ENCODE assay signal across 12 cellular contexts in genomic region chr2:74204436-74204835, GRCh38. TPM values are rescaled to one million over a fixed set of nuclear protein-coding genes. Genes with fewer than 3 reads are reported as not detected.
DNase-seq lines count a peak whose midpoint lies in the region; ATAC-seq and TF ChIP-seq lines count a peak whose summit lies in the region.
"Had no signal": no experiment of that assay in that cellular context is flagged by ENCODE, and none has a peak within 500 bp of the region (broad histone marks: within the 10 kb centered on the region; RNA-seq: fewer than 3 reads in every experiment).

No MANE protein-coding gene starts in this region.

- no peak overlapping the region for H3K4me3 ChIP-seq in CD4-positive, CD25-positive, alpha-beta regulatory T cell (ENCODE audit: low read depth, low read length)
- H3K4me3 ChIP-seq in HEK293 (ENCODE audit: low read depth, low read length) (no peak overlapping the region), osteoblast (ENCODE audit: insufficient read depth, low read length) (no peak overlapping the region)
- H3K4me3 ChIP-seq: lung, pancreas, SJSA1 had no signal

- DNase-seq in CD4-positive, CD25-positive, alpha-beta regulatory T cell, result no peak
- no peak for DNase-seq in activated T-helper 2 cell treated with anti-CD3 and anti-CD28 coated beads, Interferon-gamma antibody, Interleukin-2, Interleukin-4, amounts not matched to agents 10 μg/mL and 5 μg/mL and 100 μg/mL, durations not matched to agents 14 hours and 24 hours and 36 hours (ENCODE audit: low spot score)
- DNase-seq in natural killer cell (no peak), osteoblast (ENCODE audit: insufficient read length, low spot score, missing footprints) (no peak), globus pallidus (ENCODE audit: low spot score) (no peak), RPMI8226 (no peak)
- DNase-seq: activated CD4-positive, alpha-beta T cell treated with anti-CD3 and anti-CD28 coated beads for 1 hour; NCI-H1436; pancreas had no signal

- intact Hi-C loops in activated T-helper 2 cell treated with anti-CD3 and anti-CD28 coated beads, Interferon-gamma antibody, Interleukin-2, Interleukin-4, amounts not matched to agents 10 μg/mL and 5 μg/mL and 100 μg/mL, durations not matched to agents 14 hours and 24 hours and 36 hours (cut with micrococcal nuclease), result loop anchor here (10.0 kb wide), 1 partner anchor 220 kb away; the partner anchor contains the start of gene TET3
- intact Hi-C loops in natural killer cell (cut with micrococcal nuclease), result no loop called here

- no peak for ATAC-seq in CD4-positive, CD25-positive, alpha-beta regulatory T cell (ENCODE audit: low read depth in 2 of 2)
- ATAC-seq in natural killer cell, result no peak

- peaks cover 49% of the 10 kb centered on the region for H3K4me1 ChIP-seq in CD4-positive, CD25-positive, alpha-beta regulatory T cell (ENCODE audit: control insufficient read depth, insufficient read depth, low read length, poor library complexity, severe bottlenecking)
- H3K4me1 ChIP-seq in HEK293 (ENCODE audit: control insufficient read depth, insufficient read depth, low read length) (peaks cover 21% of the 10 kb centered on the region), osteoblast (ENCODE audit: insufficient read depth, low read length) (peaks cover 41% of the 10 kb centered on the region)

- H3K4me1 Mint-ChIP-seq in CD4-positive, CD25-positive, alpha-beta regulatory T cell, result peaks cover 38 to 77% (median 60%) of the 10 kb centered on the region in 4 donors
- H3K4me1 Mint-ChIP-seq in activated T-helper 2 cell treated with anti-CD3 and anti-CD28 coated beads, Interferon-gamma antibody, Interleukin-2, Interleukin-4, amounts not matched to agents 10 μg/mL and 5 μg/mL and 100 μg/mL, durations not matched to agents 14 hours and 24 hours and 36 hours (ENCODE audit: low read depth), result peaks cover 61% of the 10 kb centered on the region
- peaks cover 54 to 56% of the 10 kb centered on the region in 2 donors for H3K4me1 Mint-ChIP-seq in natural killer cell

- H2AFZ ChIP-seq in osteoblast (ENCODE audit: low read length), result no peak overlapping the region

- CTCF ChIA-PET in HEK293 (lab: Yijun Ruan, JAX), result no interaction called here

- H3K9me3 ChIP-seq in CD4-positive, CD25-positive, alpha-beta regulatory T cell (ENCODE audit: control insufficient read depth in 2 of 2, low read length in 2 of 2), result no peaks in the 10 kb centered on the region
- no peaks in the 10 kb centered on the region for H3K9me3 ChIP-seq in HEK293 (ENCODE audit: control insufficient read depth, insufficient read depth, low read depth, low read length)
- no peaks in the 10 kb centered on the region for H3K9me3 ChIP-seq in osteoblast (ENCODE audit: low read depth, low read length)
- H3K9me3 ChIP-seq: pancreas, SJSA1 had no signal

- POLR2A ChIA-PET in HEK293 (lab: Yijun Ruan, JAX), result interaction anchor here (0.6 to 2.4 kb wide), 2 partner anchors 16 to 26 kb away, joined by 4 to 8 read pairs; partner anchors contain the start of gene MOB1A

- peaks cover 14% of the 10 kb centered on the region for H3K36me3 Mint-ChIP-seq in CD4-positive, CD25-positive, alpha-beta regulatory T cell
- peaks cover 95% of the 10 kb centered on the region for H3K36me3 Mint-ChIP-seq in activated T-helper 2 cell treated with anti-CD3 and anti-CD28 coated beads, Interferon-gamma antibody, Interleukin-2, Interleukin-4, amounts not matched to agents 10 μg/mL and 5 μg/mL and 100 μg/mL, durations not matched to agents 14 hours and 24 hours and 36 hours (ENCODE audit: low read depth)
- no peaks in the 10 kb centered on the region for H3K36me3 Mint-ChIP-seq in natural killer cell

- H3K4me3 Mint-ChIP-seq in CD4-positive, CD25-positive, alpha-beta regulatory T cell, result peak overlapping the region in 2 of 4 donors; percentile 60 to 85
- peak overlapping the region; percentile 79 for H3K4me3 Mint-ChIP-seq in activated T-helper 2 cell treated with anti-CD3 and anti-CD28 coated beads, Interferon-gamma antibody, Interleukin-2, Interleukin-4, amounts not matched to agents 10 μg/mL and 5 μg/mL and 100 μg/mL, durations not matched to agents 14 hours and 24 hours and 36 hours (ENCODE audit: low read depth)
- no peak overlapping the region for H3K4me3 Mint-ChIP-seq in natural killer cell

- no peak for TF ChIP-seq CTCF in HEK293 (tag by site-specific recombination; IDR thresholded peaks at IDR 0.05)
- no peak for TF ChIP-seq CTCF in natural killer cell (IDR thresholded peaks at IDR 0.05)
- no peak for TF ChIP-seq CTCF in osteoblast (IDR thresholded peaks at IDR 0.05; ENCODE audit: extremely low read depth, low read depth, low read length)

- peaks cover 32% of the 10 kb centered on the region for H4K20me1 ChIP-seq in osteoblast (ENCODE audit: insufficient read depth, low read length)

- H3K79me2 ChIP-seq in osteoblast (ENCODE audit: insufficient read depth, low read length), result peaks cover 89% of the 10 kb centered on the region

- H3K27ac ChIP-seq in CD4-positive, CD25-positive, alpha-beta regulatory T cell (ENCODE audit: insufficient read depth, low read length, poor library complexity, severe bottlenecking), result peak overlapping the region; percentile 88
- H3K27ac ChIP-seq in HEK293 (ENCODE audit: extremely low read depth, low read depth, low read length) (no peak overlapping the region), osteoblast (ENCODE audit: low read depth, low read length) (no peak overlapping the region)
- H3K27ac ChIP-seq: SJSA1 had no signal

- H3K27ac Mint-ChIP-seq in CD4-positive, CD25-positive, alpha-beta regulatory T cell, result peak overlapping the region; percentile 94 to 99 (median 98)
- peak overlapping the region; percentile 98 for H3K27ac Mint-ChIP-seq in activated T-helper 2 cell treated with anti-CD3 and anti-CD28 coated beads, Interferon-gamma antibody, Interleukin-2, Interleukin-4, amounts not matched to agents 10 μg/mL and 5 μg/mL and 100 μg/mL, durations not matched to agents 14 hours and 24 hours and 36 hours
- H3K27ac Mint-ChIP-seq in natural killer cell, result peak overlapping the region; percentile 97

- H3K27me3 ChIP-seq in CD4-positive, CD25-positive, alpha-beta regulatory T cell (ENCODE audit: control insufficient read depth, insufficient read depth, low read length), result no peaks in the 10 kb centered on the region
- H3K27me3 ChIP-seq in osteoblast (ENCODE audit: insufficient read depth, low read length), result no peaks in the 10 kb centered on the region
- H3K27me3 ChIP-seq: pancreas, SJSA1 had no signal

- no peaks in the 10 kb centered on the region for H3K27me3 Mint-ChIP-seq in CD4-positive, CD25-positive, alpha-beta regulatory T cell
- H3K27me3 Mint-ChIP-seq in activated T-helper 2 cell treated with anti-CD3 and anti-CD28 coated beads, Interferon-gamma antibody, Interleukin-2, Interleukin-4, amounts not matched to agents 10 μg/mL and 5 μg/mL and 100 μg/mL, durations not matched to agents 14 hours and 24 hours and 36 hours (ENCODE audit: low read depth), result no peaks in the 10 kb centered on the region
- H3K27me3 Mint-ChIP-seq in natural killer cell (ENCODE audit: low read depth in 2 of 2), result no peaks in the 10 kb centered on the region

- peaks cover 7% of the 10 kb centered on the region for H3K36me3 ChIP-seq in CD4-positive, CD25-positive, alpha-beta regulatory T cell (ENCODE audit: control insufficient read depth, insufficient read depth, low read length)
- H3K36me3 ChIP-seq in HEK293 (ENCODE audit: control insufficient read depth in 2 of 2, insufficient read depth in 1 of 2, low read length in 2 of 2) (peaks cover 26 to 29% of the 10 kb centered on the region in 2 experiments), osteoblast (ENCODE audit: insufficient read depth, low read length) (peaks cover 28% of the 10 kb centered on the region)

- no peaks in the 10 kb centered on the region for H3K9me3 Mint-ChIP-seq in CD4-positive, CD25-positive, alpha-beta regulatory T cell
- no peaks in the 10 kb centered on the region for H3K9me3 Mint-ChIP-seq in activated T-helper 2 cell treated with anti-CD3 and anti-CD28 coated beads, Interferon-gamma antibody, Interleukin-2, Interleukin-4, amounts not matched to agents 10 μg/mL and 5 μg/mL and 100 μg/mL, durations not matched to agents 14 hours and 24 hours and 36 hours
- no peaks in the 10 kb centered on the region for H3K9me3 Mint-ChIP-seq in natural killer cell

- no peak overlapping the region for H3K4me2 ChIP-seq in osteoblast (ENCODE audit: insufficient read depth, low read length)

TF ChIP-seq in HEK293, 187 proteins besides CTCF, POLR2A, EP300 and RAD21:
- TF ChIP-seq ZNF391 (tag by site-specific recombination; IDR thresholded peaks at IDR 0.05; ENCODE audit: borderline replicate concordance, low read depth) (no peak), SCRT2 (tag by site-specific recombination; IDR thresholded peaks at IDR 0.05) (0 out of 2 replicates have a peak, but pooled peaks have one; percentile 2), ZBTB7A (tag by site-specific recombination; IDR thresholded peaks at IDR 0.05; ENCODE audit: low read depth) (no peak), ZNF341 (tag by site-specific recombination; IDR thresholded peaks at IDR 0.05; ENCODE audit: low read depth) (no peak)

RNA-seq across cellular contexts. Expression of gene MTHFD2, which starts 6.0 kb away (rescaled TPM):
- total RNA-seq in CD4-positive, CD25-positive, alpha-beta regulatory T cell, result 48.1 TPM
- polyA plus RNA-seq in CD4-positive, CD25-positive, alpha-beta regulatory T cell, result 10 to 100 TPM; 18.5 to 36.6 (median 26.5) TPM
- total RNA-seq in activated T-helper 2 cell treated with anti-CD3 and anti-CD28 coated beads, Interferon-gamma antibody, Interleukin-2, Interleukin-4, amounts not matched to agents 10 μg/mL and 5 μg/mL and 100 μg/mL, durations not matched to agents 14 hours and 24 hours and 36 hours, result 371 and 381 TPM in 2 replicates
- total RNA-seq in natural killer cell (10 to 100 TPM; 28.7 to 41.1 (median 40.5) TPM), osteoblast (261 and 268 TPM in 2 replicates)

RNA-seq across cellular contexts. Expression of gene MOB1A, which starts 25.8 kb away (rescaled TPM):
- total RNA-seq in CD4-positive, CD25-positive, alpha-beta regulatory T cell, result 161 TPM
- polyA plus RNA-seq in CD4-positive, CD25-positive, alpha-beta regulatory T cell, result 100 to 1,000 TPM; 152 to 209 (median 166) TPM
- total RNA-seq in activated T-helper 2 cell treated with anti-CD3 and anti-CD28 coated beads, Interferon-gamma antibody, Interleukin-2, Interleukin-4, amounts not matched to agents 10 μg/mL and 5 μg/mL and 100 μg/mL, durations not matched to agents 14 hours and 24 hours and 36 hours, result 208 and 215 TPM in 2 replicates
- 100 to 1,000 TPM; 211 to 239 (median 222) TPM for total RNA-seq in natural killer cell
- total RNA-seq in osteoblast, result 122 and 133 TPM in 2 replicates

RNA-seq across cellular contexts. Expression of gene BOLA3, which starts 56.7 kb away (rescaled TPM):
- total RNA-seq in CD4-positive, CD25-positive, alpha-beta regulatory T cell, result 12.1 TPM
- polyA plus RNA-seq in CD4-positive, CD25-positive, alpha-beta regulatory T cell, result 10 to 100 TPM; 60.4 to 76.4 (median 67.3) TPM
- total RNA-seq in activated T-helper 2 cell treated with anti-CD3 and anti-CD28 coated beads, Interferon-gamma antibody, Interleukin-2, Interleukin-4, amounts not matched to agents 10 μg/mL and 5 μg/mL and 100 μg/mL, durations not matched to agents 14 hours and 24 hours and 36 hours, result 91.2 and 92.7 TPM in 2 replicates
- total RNA-seq in natural killer cell (10 to 100 TPM in 2 of 3 donors, 1 to 10 TPM in 1; 8.1 to 13.8 (median 11.9) TPM), osteoblast (17.4 and 17.7 TPM in 2 replicates)
